ENCODE assay signal across 26 cellular contexts in genomic region chr11:71062199-71062598, GRCh38.
"Had no signal": no experiment of that assay in that cellular context is flagged by ENCODE, and none has a peak within 500 bp of the region (broad histone marks: within the 10 kb centered on the region; RNA-seq: fewer than 3 reads in every experiment).

No MANE protein-coding gene starts in this region.

- H3K4me2 ChIP-seq: PC-9 had no signal

- H3K9me3 Mint-ChIP-seq: activated CD8-positive, alpha-beta T cell treated with anti-CD3 and anti-CD28 coated beads for 36 hours; activated naive CD8-positive, alpha-beta T cell treated with anti-CD3 and anti-CD28 coated beads, Interleukin-2, amount 10 ng/mL, durations not matched to agents 7 days and 5 days; activated T-cell treated with anti-CD3 and anti-CD28 coated beads, Interleukin-2, amount 50 U/mL, for 72 hours; activated T-helper 2 cell treated with anti-CD3 and anti-CD28 coated beads, Interferon-gamma antibody, Interleukin-2, Interleukin-4, amounts not matched to agents 10 μg/mL and 5 μg/mL and 100 μg/mL, durations not matched to agents 14 hours and 24 hours and 36 hours had no signal

- H3K27ac Mint-ChIP-seq: activated CD8-positive, alpha-beta T cell treated with anti-CD3 and anti-CD28 coated beads for 36 hours; activated naive CD8-positive, alpha-beta T cell treated with anti-CD3 and anti-CD28 coated beads, Interleukin-2, amount 10 ng/mL, durations not matched to agents 7 days and 5 days; activated T-cell treated with anti-CD3 and anti-CD28 coated beads, Interleukin-2, amount 50 U/mL, for 72 hours; activated T-helper 2 cell treated with anti-CD3 and anti-CD28 coated beads, Interferon-gamma antibody, Interleukin-2, Interleukin-4, amounts not matched to agents 10 μg/mL and 5 μg/mL and 100 μg/mL, durations not matched to agents 14 hours and 24 hours and 36 hours; T-helper 17 cell had no signal

- DNase-seq: activated CD4-positive, alpha-beta T cell treated with anti-CD3 and anti-CD28 coated beads, Interleukin-2, amount 50 U/mL, for 1 hour; activated CD4-positive, CD25-positive, alpha-beta regulatory T cell; activated CD8-positive, alpha-beta memory T cell treated with anti-CD3 and anti-CD28 coated beads, Interleukin-2, amount 50 U/mL, for 4 hours; activated CD8-positive, alpha-beta T cell treated with anti-CD3 and anti-CD28 coated beads for 36 hours; activated gamma-delta T cell treated with Interleukin-2 at 50 U/mL for 16 hours; activated naive CD4-positive, alpha-beta T cell treated with anti-CD3 and anti-CD28 coated beads, Interleukin-2, amount 50 U/mL, for 16 hours; activated naive CD8-positive, alpha-beta T cell treated with anti-CD3 and anti-CD28 coated beads, Interleukin-2, amount 10 ng/mL, durations not matched to agents 7 days and 5 days; activated T-cell treated with anti-CD3 and anti-CD28 coated beads, Interleukin-2, amount 50 U/mL, for 72 hours; adrenal gland; anterior cingulate cortex; cerebellar nuclear complex; NCI-H1092 treated with DMSO at 0.1 percent for 48 hours; NCI-H1417 treated with DMSO at 0.1 percent for 48 hours; NCI-H1694; NCI-H2029; NCI-H2107; NCI-H2171 treated with DMSO at 0.1 percent for 48 hours; NCI-H345; NCI-H510A; NCI-H526 treated with DMSO at 0.1 percent for 48 hours; NK-92 treated with Interleukin-12 subunit alpha and Interleukin-12 subunit beta, amount 100 ng/mL, for 24 hours; PC-9; SIG-M5; T-helper 17 cell; T-helper 9 cell had no signal

- H2AFZ ChIP-seq: PC-9 had no signal

- H3K36me3 ChIP-seq: adrenal gland had no signal

- ATAC-seq: activated CD8-positive, alpha-beta T cell treated with anti-CD3 and anti-CD28 coated beads for 36 hours; activated T-cell treated with anti-CD3 and anti-CD28 coated beads, Interleukin-2, amount 50 U/mL, for 72 hours; T-helper 17 cell had no signal

- H3K27ac ChIP-seq: adrenal gland, PC-9 had no signal

- H3K9me3 ChIP-seq: adrenal gland had no signal

- H3K4me3 Mint-ChIP-seq: activated CD8-positive, alpha-beta T cell treated with anti-CD3 and anti-CD28 coated beads for 36 hours; activated naive CD8-positive, alpha-beta T cell treated with anti-CD3 and anti-CD28 coated beads, Interleukin-2, amount 10 ng/mL, durations not matched to agents 7 days and 5 days; activated T-cell treated with anti-CD3 and anti-CD28 coated beads, Interleukin-2, amount 50 U/mL, for 72 hours; T-helper 17 cell had no signal

- H3K36me3 Mint-ChIP-seq: activated naive CD8-positive, alpha-beta T cell treated with anti-CD3 and anti-CD28 coated beads, Interleukin-2, amount 10 ng/mL, durations not matched to agents 7 days and 5 days had no signal

- H3K4me3 ChIP-seq: adrenal gland, PC-9 had no signal

- H3K4me1 ChIP-seq: adrenal gland had no signal

- H3K4me1 Mint-ChIP-seq: activated naive CD8-positive, alpha-beta T cell treated with anti-CD3 and anti-CD28 coated beads, Interleukin-2, amount 10 ng/mL, durations not matched to agents 7 days and 5 days; T-helper 17 cell had no signal
